Comparison of ENCODE assay signal across 1 cellular context in genomic region chr17:67055811-67056745, GRCh38.
TF ChIP-seq lines count a peak whose summit lies in the region.

No MANE protein-coding gene starts in this region.

TF ChIP-seq in HepG2, 621 proteins besides CTCF, POLR2A, EP300 and RAD21:
- TF ChIP-seq POLR2G (IDR thresholded peaks at IDR 0.05; ENCODE audit: low read depth, low read length) (no peak), ZNF704 (CRISPR knock-in tag; IDR thresholded peaks at IDR 0.05; ENCODE audit: borderline replicate concordance) (no peak), HCFC1 (IDR thresholded peaks at IDR 0.05; ENCODE audit: low read depth, low read length) (no peak), FOXO1 (CRISPR knock-in tag; IDR thresholded peaks at IDR 0.05) (no peak), NPAS2 (CRISPR knock-in tag; IDR thresholded peaks at IDR 0.05; ENCODE audit: borderline replicate concordance) (no peak), ZNF451 (CRISPR knock-in tag; IDR thresholded peaks at IDR 0.05) (no peak), ZNF7 (CRISPR knock-in tag; IDR thresholded peaks at IDR 0.05) (no peak), ARID2 (CRISPR knock-in tag; IDR thresholded peaks at IDR 0.05; ENCODE audit: borderline replicate concordance) (no peak), ZNF674 (CRISPR knock-in tag; IDR thresholded peaks at IDR 0.05; ENCODE audit: low read depth) (no peak), ZNF292 (CRISPR knock-in tag; IDR thresholded peaks at IDR 0.05; ENCODE audit: borderline replicate concordance, low read depth) (no peak), SPEN (CRISPR knock-in tag; IDR thresholded peaks at IDR 0.05; ENCODE audit: low read depth) (no peak), ZNF576 (CRISPR knock-in tag; IDR thresholded peaks at IDR 0.05) (no peak), NFAT5 (CRISPR knock-in tag; IDR thresholded peaks at IDR 0.05) (no peak), ZNF720 (CRISPR knock-in tag; IDR thresholded peaks at IDR 0.05) (no peak), HOXA5 (CRISPR knock-in tag; IDR thresholded peaks at IDR 0.05) (no peak), PAF1 (CRISPR knock-in tag; IDR thresholded peaks at IDR 0.05) (no peak)
